ENCODE assay signal across 8 cellular contexts in the genomic region with DNA sequence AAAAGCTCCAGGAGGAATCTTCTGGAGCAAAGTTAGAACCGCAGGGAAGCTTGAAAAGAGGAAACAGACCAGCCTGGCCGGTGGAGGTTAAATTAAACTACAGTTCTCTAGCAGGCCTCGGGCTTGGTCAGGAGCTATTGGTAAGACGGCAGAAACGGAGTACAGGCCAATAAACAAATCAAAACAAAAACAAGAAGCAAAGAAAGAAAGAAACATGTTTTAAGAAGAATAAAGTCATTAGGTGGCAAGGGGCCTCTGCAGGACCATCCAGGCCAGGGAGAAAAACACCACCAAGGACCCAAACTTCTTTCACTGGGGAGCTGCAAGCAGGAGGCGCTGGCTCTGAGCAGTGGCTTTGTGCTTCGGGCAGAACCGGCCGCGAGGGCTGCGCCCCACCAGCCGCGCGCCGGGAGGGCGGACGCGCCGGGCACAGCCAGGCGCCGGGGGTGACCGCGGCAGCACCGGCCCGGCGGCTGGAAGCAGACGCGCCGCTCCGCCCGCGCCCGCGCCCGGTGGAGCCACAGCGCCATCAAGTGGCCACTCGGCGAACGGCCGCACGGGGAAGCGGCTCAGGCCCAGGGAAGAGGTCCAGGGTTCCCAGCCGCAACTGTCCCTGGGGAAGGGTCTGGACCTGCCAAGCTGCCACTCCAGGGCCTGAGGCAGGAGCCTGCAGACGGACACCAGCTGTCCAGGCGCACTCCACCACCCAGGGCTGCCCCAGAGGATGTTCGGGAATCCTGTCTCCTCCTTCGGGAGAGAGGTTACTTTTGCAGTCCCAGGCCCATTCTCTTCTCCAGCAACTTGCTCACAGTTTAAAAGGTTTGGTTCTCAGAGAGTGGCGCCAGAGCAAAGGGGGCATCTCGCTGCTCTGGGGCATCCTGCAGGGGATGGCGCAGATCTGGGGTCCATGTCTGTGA.
DNase-seq lines count a peak whose midpoint lies in the region; ATAC-seq and TF ChIP-seq lines count a peak whose summit lies in the region.

No MANE protein-coding gene starts in this region.

- intact Hi-C loops in ovary (cut with DNase I): loop anchor here in 3 of 4 donors (5.0 to 10.0 kb wide), 2 partner anchors 1898 to 1905 kb away; no protein-coding TSS in a partner anchor
- intact Hi-C loops in vagina (cut with DNase I): no loop called here

- peaks cover 27% of the 10 kb centered on the region for H3K36me3 Mint-ChIP-seq in glutamatergic neuron (ENCODE audit: unreplicated experiment)

- peak overlapping the region; percentile 2 for H3K4me3 ChIP-seq in SJCRH30
- no peak overlapping the region for H3K4me3 ChIP-seq in ovary
- peak overlapping the region in 1 of 2 donors; percentile 10 for H3K4me3 ChIP-seq in vagina

- WGBS in ovary, 3 donors: 6 to 8% (median 6%) methylated on average over 43 to 50 of the region's 50 CpGs

- H3K27ac Mint-ChIP-seq in glutamatergic neuron (ENCODE audit: unreplicated experiment): peak overlapping the region; percentile 73

- H3K27me3 ChIP-seq in SJCRH30: no peaks in the 10 kb centered on the region
- H3K27me3 ChIP-seq in ovary: no peaks in the 10 kb centered on the region
- H3K27me3 ChIP-seq in vagina: no peaks in the 10 kb centered on the region

- DNase-seq in KG1 (lab: John Stamatoyannopoulos, UW): peak; percentile 52
- DNase-seq in SJCRH30: peak; percentile 85 to 93
- peak; percentile 46 for DNase-seq in activated naive CD4-positive, alpha-beta T cell treated with anti-CD3 and anti-CD28 coated beads, Interleukin-2, amount 50 U/mL, for 16 hours
- peak; percentile 92 for DNase-seq in glutamatergic neuron
- DNase-seq in ovary: peak; percentile 53 to 85 (median 58)
- no peak for DNase-seq in vagina (ENCODE audit: extremely low spot score in 2 of 2)

- TF ChIP-seq POLR2A in ovary (IDR thresholded peaks at IDR 0.05) (no peak), vagina (IDR thresholded peaks at IDR 0.05) (no peak)

- no peak for TF ChIP-seq EP300 in ovary (IDR thresholded peaks at IDR 0.05)

- H3K27ac ChIP-seq in SJCRH30 (peak overlapping the region; percentile 26; the same call in 1 of the 2 replicates), ovary (no peak overlapping the region), vagina (no peak overlapping the region)

- peak; percentile 89 for ATAC-seq in GM21723 (IDR thresholded peaks at IDR 0.05; ENCODE audit: unreplicated experiment)

- peaks cover 16% of the 10 kb centered on the region for H3K4me1 ChIP-seq in ES-I3 (ENCODE audit: insufficient read depth, low read length)
- peaks cover 25% of the 10 kb centered on the region for H3K4me1 ChIP-seq in SJCRH30
- peaks cover 2% of the 10 kb centered on the region for H3K4me1 ChIP-seq in ovary (ENCODE audit: insufficient read depth)
- H3K4me1 ChIP-seq in vagina: peaks cover 12% of the 10 kb centered on the region

- H3K9me3 Mint-ChIP-seq in glutamatergic neuron (ENCODE audit: unreplicated experiment): peaks cover 18% of the 10 kb centered on the region

- peak overlapping the region; percentile 75 for H3K4me3 Mint-ChIP-seq in glutamatergic neuron (ENCODE audit: unreplicated experiment)

- H3K9me3 ChIP-seq in ES-I3 (ENCODE audit: control insufficient read depth, insufficient read depth, low read length) (no peaks in the 10 kb centered on the region; the same call in 1 of the 2 replicates), SJCRH30 (replicated peaks) (0 out of 2 replicates have a peak, but pooled peaks cover 2% of the 10 kb centered on the region), ovary (no peaks in the 10 kb centered on the region), vagina (no peaks in the 10 kb centered on the region)

- H3K4me1 Mint-ChIP-seq in glutamatergic neuron (ENCODE audit: low read depth, unreplicated experiment): peaks cover 27% of the 10 kb centered on the region

- peak; percentile 86 for TF ChIP-seq CTCF in glutamatergic neuron (IDR thresholded peaks at IDR 0.05; ENCODE audit: partially characterized antibody, unreplicated experiment)
- TF ChIP-seq CTCF in ovary (IDR thresholded peaks at IDR 0.05): peak; percentile 47 to 90 (median 76)
- TF ChIP-seq CTCF in vagina (IDR thresholded peaks at IDR 0.05): peak; percentile 73 to 87 (median 82)

- H3K36me3 ChIP-seq in ES-I3 (ENCODE audit: insufficient read depth, low read length) (no peaks in the 10 kb centered on the region), SJCRH30 (no peaks in the 10 kb centered on the region), ovary (no peaks in the 10 kb centered on the region), vagina (no peaks in the 10 kb centered on the region)

- H3K9ac ChIP-seq in ES-I3 (ENCODE audit: low read depth, low read length): peak overlapping the region; percentile 38; the same call in 1 of the 2 replicates

- H3K27me3 Mint-ChIP-seq in glutamatergic neuron (ENCODE audit: unreplicated experiment): peaks cover 19% of the 10 kb centered on the region

Comparison
In these comparisons a context has a peak if more than half of its experiments do, and no peak if none do; other contexts are left out.
1. DNase-seq: peak in KG1 (single experiment), SJCRH30 (2 of 2), activated naive CD4-positive, alpha-beta T cell treated with anti-CD3 and anti-CD28 coated beads, Interleukin-2, amount 50 U/mL, for 16 hours (single experiment), glutamatergic neuron (single experiment) and ovary (5 of 5); none in vagina (0 of 2).
2. Peak in every context shown above with its lines, with median percentiles within 50 percentile points of each other: CTCF ChIP-seq.